ENCODE assay signal across 8 cellular contexts in genomic region chr19:4374451-4375163, GRCh38. TPM values are rescaled to one million over a fixed set of nuclear protein-coding genes. Genes with fewer than 3 reads are reported as not detected.
A peak's percentile ranks its signal among the peaks of the same experiment; 100 is the strongest.
DNase-seq lines count a peak whose midpoint lies in the region; ATAC-seq and TF ChIP-seq lines count a peak whose summit lies in the region.

No MANE protein-coding gene starts in this region.

- POLR2A ChIA-PET in HEK293T (lab: Yijun Ruan, JAX): no interaction called here

- DNase-seq in GF-D8 (lab: John Stamatoyannopoulos, UW): peak; percentile 55
- peak; percentile 82 to 86 for DNase-seq in SW 1271 (lab: John Stamatoyannopoulos, UW)
- peak; percentile 91 for DNase-seq in glomerular visceral epithelial cell (ENCODE audit: extremely low spot score)
- peak; percentile 69 for DNase-seq in renal cortical epithelial cell (ENCODE audit: low read depth)
- DNase-seq in HEK293T (ENCODE audit: extremely low spot score): no peak
- no peak for DNase-seq in NCI-H2029 (lab: John Stamatoyannopoulos, UW)

- no peak for ATAC-seq in HG03280 (IDR thresholded peaks at IDR 0.05; ENCODE audit: unreplicated experiment)
- ATAC-seq in GM19023 (IDR thresholded peaks at IDR 0.05; ENCODE audit: unreplicated experiment): no peak

- CTCF ChIA-PET in HEK293T (lab: Yijun Ruan, JAX): interaction anchor here (0.7 to 3.0 kb wide), 2 partner anchors 22 to 107 kb away, joined by 3 to 12 read pairs; no protein-coding TSS in a partner anchor

TF ChIP-seq in HEK293T, 16 proteins besides CTCF, POLR2A, EP300 and RAD21:
- TF ChIP-seq FOXA1 (IDR thresholded peaks at IDR 0.05): no peak
- TF ChIP-seq TARDBP (IDR thresholded peaks at IDR 0.05): no peak
- no peak for TF ChIP-seq ZNF384 (IDR thresholded peaks at IDR 0.05)
- TF ChIP-seq CTBP1 (IDR thresholded peaks at IDR 0.05; ENCODE audit: borderline replicate concordance): no peak
- TF ChIP-seq L3MBTL2 (conservative IDR thresholded peaks at IDR 0.05): no peak
- no peak for TF ChIP-seq FOXK2 (IDR thresholded peaks at IDR 0.05)
- no peak for TF ChIP-seq PKNOX1 (IDR thresholded peaks at IDR 0.05)
- TF ChIP-seq ARNT (IDR thresholded peaks at IDR 0.05): no peak
- no peak for TF ChIP-seq NFRKB (IDR thresholded peaks at IDR 0.05)
- no peak for TF ChIP-seq ELF4 (IDR thresholded peaks at IDR 0.05)
- no peak for TF ChIP-seq SUZ12 (IDR thresholded peaks at IDR 0.05)

RNA-seq across cellular contexts. Expression of gene SH3GL1, which starts 25.7 kb away (rescaled TPM):
- total RNA-seq in renal cortical epithelial cell: 30.6 and 51.2 TPM in 2 replicates

RNA-seq across cellular contexts. Expression of gene CHAF1A, which starts 27.8 kb away (rescaled TPM):
- total RNA-seq in renal cortical epithelial cell: 5.6 and 10.9 TPM in 2 replicates

RNA-seq across cellular contexts. Expression of gene MPND, which starts 31.2 kb away (rescaled TPM):
- 6.9 and 7.2 TPM in 2 replicates for total RNA-seq in renal cortical epithelial cell

RNA-seq across cellular contexts. Expression of gene STAP2, which starts 36.0 kb away (rescaled TPM):
- 26.6 and 89.1 TPM in 2 replicates for total RNA-seq in renal cortical epithelial cell

Comparison
In these comparisons a context has a peak if more than half of its experiments do, and no peak if none do; other contexts are left out.
1. DNase-seq: peak in GF-D8 (single experiment), SW 1271 (2 of 2), glomerular visceral epithelial cell (single experiment) and renal cortical epithelial cell (single experiment); none in HEK293T (single experiment) and NCI-H2029 (single experiment).